ENCODE assay signal across 10 cellular contexts in the genomic region with DNA sequence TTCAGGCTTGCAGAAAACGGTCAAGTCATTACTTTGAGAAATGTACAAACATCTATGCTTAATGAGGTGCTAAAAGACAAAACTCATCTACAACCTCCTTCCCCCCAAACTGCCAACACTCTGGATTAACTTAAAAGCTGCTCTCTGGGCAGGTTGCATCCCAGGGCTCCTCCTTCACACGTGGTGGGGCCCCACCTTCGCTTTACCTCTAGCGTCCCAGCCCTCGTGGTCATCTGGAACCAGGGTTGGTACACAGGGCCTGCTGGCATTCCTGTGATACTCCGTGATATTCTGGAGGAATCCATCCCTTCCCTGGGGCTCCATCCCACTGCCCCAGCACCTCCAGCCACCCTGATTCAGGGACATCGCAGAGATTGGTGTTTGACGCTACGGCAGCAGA. TPM values are rescaled to one million over a fixed set of nuclear protein-coding genes. Genes with fewer than 3 reads are reported as not detected.
DNase-seq lines count a peak whose midpoint lies in the region; ATAC-seq and TF ChIP-seq lines count a peak whose summit lies in the region.
"Had no signal": no experiment of that assay in that cellular context is flagged by ENCODE, and none has a peak within 500 bp of the region (broad histone marks: within the 10 kb centered on the region; RNA-seq: fewer than 3 reads in every experiment).

No MANE protein-coding gene starts in this region.

- in situ Hi-C loops in GM23248 (cut with MboI): no loop called here

- no peaks in the 10 kb centered on the region; the same call in 1 of the 2 replicates for H4K20me1 ChIP-seq in GM23248 (ENCODE audit: insufficient read depth)

- H3K27ac ChIP-seq in GM23248 (peak overlapping the region; percentile 100), SK-N-MC (peak overlapping the region; percentile 94), skin epidermis (peak overlapping the region in 13 of 21 experiments; percentile 13 to 96 (median 78))

- H2AFZ ChIP-seq in GM23248: no peak overlapping the region

- H3K9ac ChIP-seq in GM23248: peak overlapping the region; percentile 97
- peak overlapping the region; percentile 51 for H3K9ac ChIP-seq in SK-N-MC (ENCODE audit: insufficient read length)

- peaks cover 78% of the 10 kb centered on the region for H3K79me2 ChIP-seq in GM23248 (ENCODE audit: insufficient read depth)

- DNase-seq in GM23248 (no peak), SK-N-MC (ENCODE audit: low read depth, low spot score) (no peak), fibroblast of the aortic adventitia (ENCODE audit: low read depth) (no peak), SIG-M5 treated with dmso at 0.1 percent for 504 hours (lab: John Stamatoyannopoulos, UW; ENCODE audit: unreplicated experiment) (no peak), HUDEP-2 (lab: John Stamatoyannopoulos, UW; ENCODE audit: unreplicated experiment in 76 of 76) (no peak)
- DNase-seq: activated CD4-positive, alpha-beta T cell treated with anti-CD3 and anti-CD28 coated beads, Interleukin-2, amount 10 ng/mL, durations not matched to agents 7 days and 5 days; caudate nucleus had no signal

- peak overlapping the region; percentile 89 for H3K4me2 ChIP-seq in GM23248 (ENCODE audit: unreplicated experiment)

- WGBS in GM23248 (ENCODE audit: low coverage in 1 of 2, low lambda C conversion rate in 2 of 2, missing lambda C conversion rate in 2 of 2), 2 experiments: 8 to 14% methylated on average over 9 of the region's 9 CpGs

- peaks cover 58% of the 10 kb centered on the region for H3K4me1 ChIP-seq in GM23248 (ENCODE audit: insufficient read depth)

- H3F3A ChIP-seq in GM23248 (ENCODE audit: insufficient read depth): peaks cover 58% of the 10 kb centered on the region

- H3K27me3 ChIP-seq in GM23248 (replicated peaks; ENCODE audit: insufficient read depth): no peaks in the 10 kb centered on the region

- H3K9me2 ChIP-seq in GM23248 (ENCODE audit: insufficient read depth): no peaks in the 10 kb centered on the region

- H3K4me3 ChIP-seq in GM23248: peak overlapping the region; percentile 63
- peak overlapping the region; percentile 68 for H3K4me3 ChIP-seq in SK-N-MC
- H3K4me3 ChIP-seq in fibroblast of the aortic adventitia (ENCODE audit: low read depth, low read length): peak overlapping the region; percentile 58
- H3K4me3 ChIP-seq in skin epidermis: peak overlapping the region in 1 of 7 experiments; percentile 13

- H3K36me3 ChIP-seq in GM23248 (ENCODE audit: low read depth) (peaks cover 23% of the 10 kb centered on the region), SK-N-MC (ENCODE audit: insufficient read depth, low read length) (peaks cover 16% of the 10 kb centered on the region; the same call in 1 of the 2 replicates)

- H3K9me3 ChIP-seq in GM23248 (ENCODE audit: low read depth) (no peaks in the 10 kb centered on the region), SK-N-MC (ENCODE audit: low read depth, low read length) (no peaks in the 10 kb centered on the region)

- ATAC-seq in GM18511 (IDR thresholded peaks at IDR 0.05; ENCODE audit: unreplicated experiment) (no peak), HG03571 (IDR thresholded peaks at IDR 0.05; ENCODE audit: unreplicated experiment) (no peak)

- no peak for TF ChIP-seq CTCF in fibroblast of the aortic adventitia (IDR thresholded peaks at IDR 0.05; ENCODE audit: insufficient read depth, low read length)

RNA-seq across cellular contexts. Expression of a gene that starts 4.8 kb away (rescaled TPM):
- 305 and 319 TPM in 2 replicates for total RNA-seq in GM23248 (2014; rRNA removed; shearing (Covaris generic))
- 26.5 and 28.4 TPM in 2 replicates for polyA plus RNA-seq in GM23248 (2016; fragmentation: Nextera tagmentation; extraction: Ambion mirVana)
- total RNA-seq in fibroblast of the aortic adventitia (ENCODE audit: low replicate concordance): 77.4 and 105 TPM in 2 replicates
